Comparison of ENCODE assay signal across 9 cellular contexts in genomic region chr1:46062651-46063319, GRCh38.
DNase-seq lines count a peak whose midpoint lies in the region; ATAC-seq lines count a peak whose summit lies in the region.
"Had no signal": no experiment of that assay in that cellular context is flagged by ENCODE, and none has a peak within 500 bp of the region (broad histone marks: within the 10 kb centered on the region; RNA-seq: fewer than 3 reads in every experiment).

No MANE protein-coding gene starts in this region.

- H3K4me3 Mint-ChIP-seq in CD8-positive, alpha-beta memory T cell, result peak overlapping the region; percentile 46 to 77 (median 65)
- H3K4me3 Mint-ChIP-seq in activated CD4-positive, alpha-beta T cell treated with anti-CD3 and anti-CD28 coated beads, Interleukin-2, amount 10 ng/mL, durations not matched to agents 7 days and 5 days, result peak overlapping the region; percentile 6
- H3K4me3 Mint-ChIP-seq in memory B cell, result no peak overlapping the region

- WGBS in GM23248 (ENCODE audit: low coverage in 1 of 2, low lambda C conversion rate in 2 of 2, missing lambda C conversion rate in 2 of 2), 2 experiments, result 89 to 91% methylated on average over 4 of the region's 4 CpGs

- H3F3A ChIP-seq in GM23248 (ENCODE audit: insufficient read depth), result no peaks in the 10 kb centered on the region

- no peaks in the 10 kb centered on the region for H3K79me2 ChIP-seq in GM23248 (ENCODE audit: insufficient read depth)

- H3K4me1 Mint-ChIP-seq in CD8-positive, alpha-beta memory T cell, result peaks cover 18 to 33% (median 31%) of the 10 kb centered on the region in 3 donors
- peaks cover 34% of the 10 kb centered on the region for H3K4me1 Mint-ChIP-seq in activated CD4-positive, alpha-beta T cell treated with anti-CD3 and anti-CD28 coated beads, Interleukin-2, amount 10 ng/mL, durations not matched to agents 7 days and 5 days
- peaks cover 7% of the 10 kb centered on the region for H3K4me1 Mint-ChIP-seq in memory B cell

- POLR2A ChIA-PET in CD8-positive, alpha-beta memory T cell (lab: Charles Lee), result no interaction called here
- POLR2A ChIA-PET in activated CD4-positive, alpha-beta T cell treated with anti-CD3 and anti-CD28 coated beads, Interleukin-2, amount 10 ng/mL, durations not matched to agents 7 days and 5 days (lab: Charles Lee), result no interaction called here

- H2AFZ ChIP-seq in GM23248, result peak overlapping the region; percentile 7; the same call in 1 of the 2 replicates

- H3K9me3 Mint-ChIP-seq in CD8-positive, alpha-beta memory T cell, result no peaks in the 10 kb centered on the region
- no peaks in the 10 kb centered on the region for H3K9me3 Mint-ChIP-seq in activated CD4-positive, alpha-beta T cell treated with anti-CD3 and anti-CD28 coated beads, Interleukin-2, amount 10 ng/mL, durations not matched to agents 7 days and 5 days
- no peaks in the 10 kb centered on the region for H3K9me3 Mint-ChIP-seq in memory B cell

- no peaks in the 10 kb centered on the region for H3K9me2 ChIP-seq in GM23248 (ENCODE audit: insufficient read depth)

- H3K4me1 ChIP-seq in CD8-positive, alpha-beta memory T cell (ENCODE audit: insufficient read depth, low read length), result peaks cover 20% of the 10 kb centered on the region
- no peaks in the 10 kb centered on the region for H3K4me1 ChIP-seq in GM23248 (ENCODE audit: insufficient read depth)

- in situ Hi-C loops in GM23248 (cut with MboI), result no loop called here

- peaks cover 2 to 17% (median 3%) of the 10 kb centered on the region in 3 donors for H3K36me3 Mint-ChIP-seq in CD8-positive, alpha-beta memory T cell
- H3K36me3 Mint-ChIP-seq in activated CD4-positive, alpha-beta T cell treated with anti-CD3 and anti-CD28 coated beads, Interleukin-2, amount 10 ng/mL, durations not matched to agents 7 days and 5 days (ENCODE audit: low read depth), result peaks cover 13% of the 10 kb centered on the region
- no peaks in the 10 kb centered on the region for H3K36me3 Mint-ChIP-seq in memory B cell

- H3K27me3 Mint-ChIP-seq in CD8-positive, alpha-beta memory T cell, result no peaks in the 10 kb centered on the region
- no peaks in the 10 kb centered on the region for H3K27me3 Mint-ChIP-seq in activated CD4-positive, alpha-beta T cell treated with anti-CD3 and anti-CD28 coated beads, Interleukin-2, amount 10 ng/mL, durations not matched to agents 7 days and 5 days
- H3K27me3 Mint-ChIP-seq in memory B cell, result no peaks in the 10 kb centered on the region

- no peak overlapping the region for H3K9ac ChIP-seq in GM23248

- H3K4me3 ChIP-seq in CD8-positive, alpha-beta memory T cell (ENCODE audit: low read length), result peak overlapping the region; percentile 26
- no peak overlapping the region for H3K4me3 ChIP-seq in GM23248
- H3K4me3 ChIP-seq: cardiac muscle cell had no signal

- H3K27ac Mint-ChIP-seq in CD8-positive, alpha-beta memory T cell, result peak overlapping the region in 7 of 8 donors; percentile 29 to 77 (median 50)
- H3K27ac Mint-ChIP-seq in activated CD4-positive, alpha-beta T cell treated with anti-CD3 and anti-CD28 coated beads, Interleukin-2, amount 10 ng/mL, durations not matched to agents 7 days and 5 days, result peak overlapping the region; percentile 72
- H3K27ac Mint-ChIP-seq in memory B cell, result peak overlapping the region; percentile 41

- no peaks in the 10 kb centered on the region for H3K9me3 ChIP-seq in CD8-positive, alpha-beta memory T cell (ENCODE audit: low read length)
- no peaks in the 10 kb centered on the region for H3K9me3 ChIP-seq in GM23248 (ENCODE audit: low read depth)

- no peaks in the 10 kb centered on the region for H3K36me3 ChIP-seq in CD8-positive, alpha-beta memory T cell (ENCODE audit: insufficient read depth, low read length)
- no peaks in the 10 kb centered on the region for H3K36me3 ChIP-seq in GM23248 (ENCODE audit: low read depth)

- no peak overlapping the region for H3K4me2 ChIP-seq in GM23248 (ENCODE audit: unreplicated experiment)

- DNase-seq in CD8-positive, alpha-beta memory T cell, result peak in 3 of 5 donors; percentile 10 to 50 (median 17)
- DNase-seq in GM23248, result peak; percentile 10
- peak; percentile 76 for DNase-seq in activated CD4-positive, alpha-beta T cell treated with anti-CD3 and anti-CD28 coated beads, Interleukin-2, amount 10 ng/mL, durations not matched to agents 7 days and 5 days
- no peak for DNase-seq in memory B cell (ENCODE audit: low spot score in 2 of 2)
- no peak for DNase-seq in cerebellar nuclear complex (lab: John Stamatoyannopoulos, UW)
- DNase-seq in iPS-NIHi11 (ENCODE audit: low spot score), result no peak
- DNase-seq in NCI-H226, result no peak
- no peak for DNase-seq in NCI-H1436 treated with DMSO at 0.1 percent for 48 hours (lab: John Stamatoyannopoulos, UW)

- no peak overlapping the region for H3K27ac ChIP-seq in CD8-positive, alpha-beta memory T cell (ENCODE audit: low read depth, low read length)
- no peak overlapping the region for H3K27ac ChIP-seq in GM23248
- H3K27ac ChIP-seq: cardiac muscle cell had no signal

- CTCF ChIA-PET in CD8-positive, alpha-beta memory T cell (lab: Charles Lee), result interaction anchor here (1.2 kb wide), 1 partner anchor 184 kb away, joined by 3 read pairs; the partner anchor contains the start of gene RAD54L
- CTCF ChIA-PET in activated CD4-positive, alpha-beta T cell treated with anti-CD3 and anti-CD28 coated beads, Interleukin-2, amount 10 ng/mL, durations not matched to agents 7 days and 5 days (lab: Charles Lee), result interaction anchor here (0.5 kb wide), 1 partner anchor 79 kb away, joined by 6 read pairs; no protein-coding TSS in a partner anchor

- H4K20me1 ChIP-seq in GM23248 (ENCODE audit: insufficient read depth), result no peaks in the 10 kb centered on the region

- no peak for ATAC-seq in memory B cell (ENCODE audit: low read depth)

- H3K27me3 ChIP-seq in CD8-positive, alpha-beta memory T cell (ENCODE audit: insufficient read depth, low read length, poor library complexity, severe bottlenecking), result no peaks in the 10 kb centered on the region
- no peaks in the 10 kb centered on the region for H3K27me3 ChIP-seq in GM23248 (replicated peaks; ENCODE audit: insufficient read depth)
- H3K27me3 ChIP-seq: cardiac muscle cell had no signal

Comparison
In these comparisons a context has a peak if more than half of its experiments do, and no peak if none do; other contexts are left out.
1. DNase-seq: peak in CD8-positive, alpha-beta memory T cell (3 of 5), GM23248 (single experiment) and activated CD4-positive, alpha-beta T cell treated with anti-CD3 and anti-CD28 coated beads, Interleukin-2, amount 10 ng/mL, durations not matched to agents 7 days and 5 days (single experiment); none in memory B cell (0 of 2), cerebellar nuclear complex (0 of 2), iPS-NIHi11 (single experiment), NCI-H226 (single experiment) and NCI-H1436 treated with DMSO at 0.1 percent for 48 hours (single experiment).
2. Peak in every context shown above with its lines, with median percentiles within 50 percentile points of each other: H3K27ac Mint-ChIP-seq.